ENCODE assay signal across 2 cellular contexts in the genomic region with DNA sequence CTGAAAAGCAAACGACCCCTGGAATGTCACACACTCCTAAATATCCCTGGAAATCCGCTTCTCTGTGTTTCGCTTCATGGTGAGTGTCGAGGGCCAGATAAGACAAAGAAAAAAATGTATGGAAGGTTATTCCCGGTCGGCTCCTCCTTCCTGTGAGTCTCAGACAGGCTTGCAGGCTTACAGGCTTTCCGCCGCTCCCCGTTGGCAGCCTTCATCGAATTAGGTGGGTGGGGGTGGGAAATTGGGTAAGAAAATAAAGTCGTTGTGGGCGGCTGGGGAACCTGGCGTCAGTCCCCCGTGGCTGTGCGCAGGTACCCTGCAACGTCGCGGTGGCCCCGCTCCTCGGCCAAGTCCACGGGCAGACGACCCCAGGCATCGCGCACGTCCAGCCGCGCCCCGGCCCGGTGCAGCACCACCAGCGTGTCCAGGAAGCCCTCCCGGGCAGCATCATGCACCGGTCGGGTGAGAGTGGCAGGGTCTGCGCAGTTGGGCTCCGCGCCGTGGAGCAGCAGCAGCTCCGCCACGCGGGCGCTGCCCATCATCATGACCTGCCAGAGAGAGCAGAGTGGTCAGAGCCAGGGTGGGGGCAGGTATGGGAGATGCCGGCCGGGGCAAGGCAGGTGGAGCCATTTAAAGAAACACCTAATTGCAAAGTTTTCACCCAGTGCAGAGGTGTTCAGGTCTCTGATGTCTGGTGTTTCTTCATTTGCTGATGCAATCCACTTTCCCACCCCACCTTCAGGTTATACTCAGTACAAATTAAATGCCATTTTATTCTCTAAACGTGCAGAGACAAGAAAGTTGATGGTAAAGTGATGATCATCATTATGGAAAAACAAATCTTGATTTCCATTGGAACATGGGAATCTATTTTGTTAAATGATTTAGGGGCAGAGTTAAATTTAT.
A peak's percentile ranks its signal among the peaks of the same experiment; 100 is the strongest.
TF ChIP-seq lines count a peak whose summit lies in the region.

No MANE protein-coding gene starts in this region.

TF ChIP-seq in HepG2, 621 proteins besides CTCF, POLR2A, EP300 and RAD21:
- no peak for TF ChIP-seq ATM (IDR thresholded peaks at IDR 0.05; ENCODE audit: borderline replicate concordance)
- 0 out of 2 replicates have a peak, but pooled peaks have one; percentile 32 for TF ChIP-seq RBFOX2 (IDR thresholded peaks at IDR 0.05; ENCODE audit: low read depth, low read length)

TF ChIP-seq in GM12878, 131 proteins besides CTCF, POLR2A, EP300 and RAD21:
- TF ChIP-seq PAX8 (IDR thresholded peaks at IDR 0.05): no peak
- no peak for TF ChIP-seq ZNF622 (IDR thresholded peaks at IDR 0.05)
- no peak for TF ChIP-seq MXI1 (IDR thresholded peaks at IDR 0.05; ENCODE audit: low read depth, low read length)
- TF ChIP-seq HDGF (IDR thresholded peaks at IDR 0.05): no peak
- TF ChIP-seq, protein P1, sequence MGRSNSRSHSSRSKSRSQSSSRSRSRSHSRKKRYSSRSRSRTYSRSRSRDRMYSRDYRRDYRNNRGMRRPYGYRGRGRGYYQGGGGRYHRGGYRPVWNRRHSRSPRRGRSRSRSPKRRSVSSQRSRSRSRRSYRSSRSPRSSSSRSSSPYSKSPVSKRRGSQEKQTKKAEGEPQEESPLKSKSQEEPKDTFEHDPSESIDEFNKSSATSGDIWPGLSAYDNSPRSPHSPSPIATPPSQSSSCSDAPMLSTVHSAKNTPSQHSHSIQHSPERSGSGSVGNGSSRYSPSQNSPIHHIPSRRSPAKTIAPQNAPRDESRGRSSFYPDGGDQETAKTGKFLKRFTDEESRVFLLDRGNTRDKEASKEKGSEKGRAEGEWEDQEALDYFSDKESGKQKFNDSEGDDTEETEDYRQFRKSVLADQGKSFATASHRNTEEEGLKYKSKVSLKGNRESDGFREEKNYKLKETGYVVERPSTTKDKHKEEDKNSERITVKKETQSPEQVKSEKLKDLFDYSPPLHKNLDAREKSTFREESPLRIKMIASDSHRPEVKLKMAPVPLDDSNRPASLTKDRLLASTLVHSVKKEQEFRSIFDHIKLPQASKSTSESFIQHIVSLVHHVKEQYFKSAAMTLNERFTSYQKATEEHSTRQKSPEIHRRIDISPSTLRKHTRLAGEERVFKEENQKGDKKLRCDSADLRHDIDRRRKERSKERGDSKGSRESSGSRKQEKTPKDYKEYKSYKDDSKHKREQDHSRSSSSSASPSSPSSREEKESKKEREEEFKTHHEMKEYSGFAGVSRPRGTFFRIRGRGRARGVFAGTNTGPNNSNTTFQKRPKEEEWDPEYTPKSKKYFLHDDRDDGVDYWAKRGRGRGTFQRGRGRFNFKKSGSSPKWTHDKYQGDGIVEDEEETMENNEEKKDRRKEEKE (IDR thresholded peaks at IDR 0.05): no peak
- no peak for TF ChIP-seq RFX5 (IDR thresholded peaks at IDR 0.05; ENCODE audit: low read depth, low read length)
- no peak for TF ChIP-seq JUND (IDR thresholded peaks at IDR 0.05; ENCODE audit: low read depth, low read length)
- TF ChIP-seq SIX5 (IDR thresholded peaks at IDR 0.05; ENCODE audit: low read depth, low read length, severe bottlenecking): no peak
- TF ChIP-seq KDM1A (IDR thresholded peaks at IDR 0.05; ENCODE audit: borderline replicate concordance): no peak
- TF ChIP-seq ZNF207 (IDR thresholded peaks at IDR 0.05; ENCODE audit: borderline replicate concordance): no peak
- no peak for TF ChIP-seq ZNF217 (IDR thresholded peaks at IDR 0.05)
- no peak for TF ChIP-seq ZSCAN29 (IDR thresholded peaks at IDR 0.05)
